ENCODE assay signal across 23 cellular contexts in the genomic region with DNA sequence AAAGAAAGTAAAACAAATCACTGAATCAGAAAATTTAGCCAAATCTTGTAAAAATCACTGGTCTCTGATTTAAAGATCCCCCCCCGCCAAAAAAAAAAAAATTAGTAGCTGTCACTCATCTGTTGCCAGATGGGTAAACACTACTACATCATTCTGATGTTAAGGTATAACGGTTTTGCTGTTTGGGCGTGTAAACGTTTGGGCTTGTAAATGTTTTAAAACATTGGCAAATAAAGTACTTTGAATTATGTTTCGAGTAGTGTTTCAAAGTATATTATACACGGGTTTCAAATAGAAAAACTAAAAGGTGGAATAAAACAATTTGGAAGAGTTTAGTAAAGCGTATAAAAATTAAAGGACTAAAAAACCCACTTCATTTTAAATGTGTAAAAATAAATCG. TPM values are rescaled to one million over a fixed set of nuclear protein-coding genes. Genes with fewer than 3 reads are reported as not detected.
DNase-seq lines count a peak whose midpoint lies in the region; ATAC-seq, FAIRE-seq and TF ChIP-seq lines count a peak whose summit lies in the region.
"Had no signal": no experiment of that assay in that cellular context is flagged by ENCODE, and none has a peak within 500 bp of the region (broad histone marks: within the 10 kb centered on the region; RNA-seq: fewer than 3 reads in every experiment).

No MANE protein-coding gene starts in this region.

- H2AK5ac ChIP-seq in H9 (ENCODE audit: insufficient read length, low read length) = no peak overlapping the region

- peak overlapping the region; percentile 77 to 97; a peak in 4 of 5 replicates for H3K4me3 Mint-ChIP-seq in H9

- no CpG with 5 or more reads among the region's 8 CpGs for WGBS in H9 (ENCODE audit: extremely low coverage, insufficient read length, low lambda C conversion rate)
- WGBS in K562 (ENCODE audit: insufficient coverage, low coverage, missing lambda C conversion rate) = 3% methylated on average over 8 of the region's 8 CpGs
- 64% methylated on average over 8 of the region's 8 CpGs for WGBS in smooth muscle cell (ENCODE audit: low lambda C conversion rate)

- H3K18ac ChIP-seq in H9 (ENCODE audit: insufficient read length, low read depth, low read length) = no peak overlapping the region

- H2BK120ac ChIP-seq in H9 (ENCODE audit: low read depth, low read length, poor library complexity, severe bottlenecking) = no peak overlapping the region

- no peak overlapping the region for H2BK20ac ChIP-seq in H9 (ENCODE audit: low read depth, low read length, poor library complexity, severe bottlenecking)

- no peak for ATAC-seq in K562
- ATAC-seq: T-cell had no signal

- H3K4me2 ChIP-seq in H9 (ENCODE audit: insufficient read depth, insufficient read length, low read length) (peak overlapping the region; percentile 64), K562 (ENCODE audit: insufficient read depth, low read length) (no peak overlapping the region), smooth muscle cell (peak overlapping the region; percentile 100)

- POLR2A ChIA-PET in K562 (lab: Yijun Ruan, JAX) = no interaction called here

- no peak overlapping the region for H3K27ac ChIP-seq in H9 (ENCODE audit: insufficient read length, low read depth, low read length)
- H3K27ac ChIP-seq in K562 (ENCODE audit: extremely low read depth, low read depth, low read length) = no peak overlapping the region
- no peak overlapping the region for H3K27ac ChIP-seq in iPS-20b (ENCODE audit: low read length)
- H3K27ac ChIP-seq in smooth muscle cell (ENCODE audit: low read depth) = no peak overlapping the region
- H3K27ac ChIP-seq: ascending aorta, heart right ventricle had no signal

- BruUV-seq in K562 (replicated peaks; lab: Mats Ljungman, UMichigan) = no TSS peak

- H3K23ac ChIP-seq in H9 (ENCODE audit: insufficient read length, low read depth, low read length) = no peak overlapping the region

- H3T11ph ChIP-seq in H9 (ENCODE audit: low read length) = no peak overlapping the region

- H4K5ac ChIP-seq in H9 (ENCODE audit: insufficient read length, low read depth, low read length) = no peak overlapping the region

- TF ChIP-seq POLR2A in K562 (conservative IDR thresholded peaks at IDR 0.05) = no peak

- intact Hi-C loops in K562 (cut with micrococcal nuclease) = no loop called here

- peaks cover 40% of the 10 kb centered on the region for H3K27me3 Mint-ChIP-seq in H9 (ENCODE audit: low read depth)

- CTCF ChIA-PET in K562 (lab: Yijun Ruan, JAX; ENCODE audit: low intra/inter-chr PET ratio) = interaction anchor here (0.6 kb wide), 1 partner anchor 1538 kb away, joined by 3 read pairs; no protein-coding TSS in a partner anchor

- H2BK12ac ChIP-seq in H9 (ENCODE audit: insufficient read length, low read depth, low read length) = no peak overlapping the region

- no peaks in the 10 kb centered on the region for H3K9me3 Mint-ChIP-seq in H9
- H3K9me3 Mint-ChIP-seq: CD4-positive, alpha-beta T cell; T-cell had no signal

- no peak overlapping the region for H3K4ac ChIP-seq in H9 (ENCODE audit: low read depth, low read length)

- DNase-seq in H9 = no peak
- no peak for DNase-seq in K562 (ENCODE audit: extremely low read depth in 1 of 4, low spot score in 3 of 4)
- DNase-seq in smooth muscle cell (lab: John Stamatoyannopoulos, UW; ENCODE audit: unreplicated experiment) = no peak
- DNase-seq in COLO829 (ENCODE audit: low spot score) = no peak
- DNase-seq in HUDEP-2 (lab: John Stamatoyannopoulos, UW; ENCODE audit: unreplicated experiment in 76 of 76) = no peak
- no peak for DNase-seq in T-helper 2 cell
- DNase-seq in NCI-H226 = no peak
- DNase-seq: activated CD4-positive, alpha-beta T cell treated with anti-CD3 and anti-CD28 coated beads, Interleukin-2, amount 50 U/mL, for 48 hours; activated naive CD4-positive, alpha-beta T cell treated with Interleukin-2 at 50 U/mL for 16 hours; CD4-positive, alpha-beta T cell; DMS79; heart right ventricle; NCI-H1105; stimulated activated CD8-positive, alpha-beta memory T cell treated with anti-CD3 and anti-CD28 coated beads, Interleukin-4, amount 100 ng/mL, for 48 hours; T-cell had no signal

- H3K4me1 Mint-ChIP-seq in H9 = peaks cover 13 to 25% of the 10 kb centered on the region in 2 experiments

- TF ChIP-seq CTCF in H9 (conservative IDR thresholded peaks at IDR 0.05) (no peak), K562 (IDR thresholded peaks at IDR 0.05 in 2 of 3, conservative IDR thresholded peaks at IDR 0.05 in 1 of 3; ENCODE audit: insufficient read depth in 2 of 3, low read depth in 1 of 3, low read length in 3 of 3) (no peak), smooth muscle cell (IDR thresholded peaks at IDR 0.05; ENCODE audit: borderline replicate concordance, insufficient read depth, poor library complexity, severe bottlenecking) (no peak)

- H3K9me3 ChIP-seq in H9 (ENCODE audit: control insufficient read depth, low read depth, low read length) = no peaks in the 10 kb centered on the region
- no peaks in the 10 kb centered on the region for H3K9me3 ChIP-seq in K562 (replicated peaks; ENCODE audit: control insufficient read depth, insufficient read depth, low read depth, low read length)
- H3K9me3 ChIP-seq in iPS-20b (ENCODE audit: insufficient read depth, low read depth, low read length) = no peaks in the 10 kb centered on the region
- no peaks in the 10 kb centered on the region for H3K9me3 ChIP-seq in smooth muscle cell (replicated peaks; ENCODE audit: low read depth)
- H3K9me3 ChIP-seq: ascending aorta, heart right ventricle had no signal

- H3K4me1 ChIP-seq in H9 (ENCODE audit: insufficient read depth, low read length) = no peaks in the 10 kb centered on the region
- peaks cover 0 to 7% of the 10 kb centered on the region in 2 experiments; a peak in 1 of 5 replicates for H3K4me1 ChIP-seq in K562 (replicated peaks in 1 of 2; ENCODE audit: control insufficient read depth in 2 of 2, insufficient read depth in 2 of 2, low read length in 2 of 2)
- H3K4me1 ChIP-seq in iPS-20b (ENCODE audit: insufficient read depth, low read length) = 0 out of 2 replicates have a peak, but pooled peaks cover 6% of the 10 kb centered on the region
- H3K4me1 ChIP-seq in smooth muscle cell (ENCODE audit: low read depth) = peaks cover 7% of the 10 kb centered on the region

- no peaks in the 10 kb centered on the region for H3F3A ChIP-seq in smooth muscle cell (ENCODE audit: low read depth)

- H2BK5ac ChIP-seq in H9 (ENCODE audit: insufficient read length, low read length) = no peak overlapping the region

- TF ChIP-seq RAD21 in K562 (CRISPR knock-in tag; conservative IDR thresholded peaks at IDR 0.05 in 1 of 2, IDR thresholded peaks at IDR 0.05 in 1 of 2) = no peak

- no peaks in the 10 kb centered on the region for H4K20me1 ChIP-seq in H9 (ENCODE audit: control insufficient read depth, insufficient read depth, insufficient read length)
- H4K20me1 ChIP-seq in K562 (replicated peaks; ENCODE audit: control insufficient read depth, insufficient read depth, low read length) = no peaks in the 10 kb centered on the region
- H4K20me1 ChIP-seq in smooth muscle cell (ENCODE audit: low read depth) = no peaks in the 10 kb centered on the region

- no peak overlapping the region for H3K27ac Mint-ChIP-seq in H9
- H3K27ac Mint-ChIP-seq: CD4-positive, alpha-beta T cell had no signal

- H4K91ac ChIP-seq in H9 (ENCODE audit: insufficient read length, low read depth, low read length) = no peak overlapping the region

- peaks cover 9% of the 10 kb centered on the region for H3K23me2 ChIP-seq in H9 (ENCODE audit: insufficient read length, low read depth, low read length, poor library complexity, severe bottlenecking)

- no peak overlapping the region for H3K14ac ChIP-seq in H9 (ENCODE audit: insufficient read depth, low read length)

- no peaks in the 10 kb centered on the region for H3K9me1 ChIP-seq in K562 (ENCODE audit: control insufficient read depth, insufficient read depth, low read length)

- no peaks in the 10 kb centered on the region for H3K79me1 ChIP-seq in H9 (ENCODE audit: insufficient read depth, low read depth, low read length, poor library complexity, severe bottlenecking)

- peaks cover 0 to 1% (median 0%) of the 10 kb centered on the region in 3 experiments; a peak in 2 of 7 replicates for H3K36me3 Mint-ChIP-seq in H9 (ENCODE audit: insufficient read depth in 1 of 3, low read depth in 3 of 3)
- H3K36me3 Mint-ChIP-seq: T-cell had no signal

- peaks cover 8% of the 10 kb centered on the region for H3K27me3 ChIP-seq in H9 (ENCODE audit: insufficient read depth, low read length)
- peaks cover 0 to 12% of the 10 kb centered on the region in 2 experiments; a peak in 1 of 5 replicates for H3K27me3 ChIP-seq in K562 (ENCODE audit: control insufficient read depth in 2 of 2, insufficient read depth in 2 of 2, low read length in 2 of 2)
- peaks cover 43% of the 10 kb centered on the region for H3K27me3 ChIP-seq in iPS-20b (ENCODE audit: insufficient read depth, low read length)
- peaks cover 46% of the 10 kb centered on the region for H3K27me3 ChIP-seq in smooth muscle cell (ENCODE audit: low read depth)

- in situ Hi-C loops in K562 (cut with MboI) = no loop called here

- H3K9ac ChIP-seq in H9 (ENCODE audit: extremely low read depth, insufficient read length, low read length) (no peak overlapping the region), K562 (ENCODE audit: insufficient read depth in 1 of 2, low read depth in 2 of 2, low read length in 2 of 2) (no peak overlapping the region), iPS-20b (ENCODE audit: low read depth, low read length) (0 out of 2 replicates have a peak overlapping the region, but pooled peaks have one; percentile 26), smooth muscle cell (ENCODE audit: low read depth) (no peak overlapping the region)

- no peak overlapping the region for H2BK15ac ChIP-seq in H9 (ENCODE audit: low read depth, low read length)

- no peak overlapping the region for H3K4me3 ChIP-seq in K562
- H3K4me3 ChIP-seq in iPS-20b (ENCODE audit: low read length) = peak overlapping the region; percentile 73
- peak overlapping the region; percentile 66 for H3K4me3 ChIP-seq in smooth muscle cell

- H3K36me3 ChIP-seq in K562 (ENCODE audit: control insufficient read depth, insufficient read depth, low read length) = no peaks in the 10 kb centered on the region
- H3K36me3 ChIP-seq in iPS-20b (ENCODE audit: insufficient read depth, low read depth, low read length) = no peaks in the 10 kb centered on the region
- no peaks in the 10 kb centered on the region for H3K36me3 ChIP-seq in smooth muscle cell (ENCODE audit: low read depth)
- H3K36me3 ChIP-seq: ascending aorta, heart right ventricle had no signal

- H4K8ac ChIP-seq in H9 (replicated peaks; ENCODE audit: insufficient read length, low read depth, low read length) = no peak overlapping the region

- no peak for TF ChIP-seq EP300 in K562 (IDR thresholded peaks at IDR 0.05; ENCODE audit: low read length)

- no peak overlapping the region for H3K56ac ChIP-seq in H9 (ENCODE audit: insufficient read length, low read depth, low read length)

- FAIRE-seq in K562 (lab: Jason Lieb, UNC) = no peak
- FAIRE-seq: keratinocyte had no signal

- H2AFZ ChIP-seq in H9 (ENCODE audit: low read length) (no peak overlapping the region), K562 (ENCODE audit: low read depth, low read length) (no peak overlapping the region), smooth muscle cell (ENCODE audit: low read depth) (no peak overlapping the region)

- no peaks in the 10 kb centered on the region for H3K79me2 ChIP-seq in H9 (ENCODE audit: insufficient read depth, low read length)
- no peaks in the 10 kb centered on the region for H3K79me2 ChIP-seq in K562 (ENCODE audit: control insufficient read depth, insufficient read depth, low read length)
- H3K79me2 ChIP-seq in smooth muscle cell (ENCODE audit: low read depth) = no peaks in the 10 kb centered on the region

RNA-seq across cellular contexts. Expression of gene TMEM229A, which starts 1.5 kb away (rescaled TPM):
- total RNA-seq in H9 (2021) (0.37 and 0.46 TPM in 2 replicates), K562 (2014; rRNA removed) (not detected in 2 replicates), K562 (2014; rRNA removed; fragmentation: Illumina TruSeq; extraction: Trizol) (not detected in 2 replicates), K562 (2015; rRNA removed; fragmentation: Illumina TruSeq; extraction: Trizol) (not detected in 2 replicates), K562 (2021) (not detected in 2 replicates), smooth muscle cell (not detected in 2 replicates)
- not detected in 2 replicates for total RNA-seq in K562 (2011; cell fraction: chromatin; rRNA removed; ENCODE audit: low replicate concordance)
- total RNA-seq in K562 (2011; cell fraction: nucleolus; rRNA removed) = not detected in 2 replicates
- total RNA-seq in K562 (2011; cell fraction: nucleoplasm; rRNA removed) = not detected in 2 replicates
- polyA plus RNA-seq in K562 (2011; rRNA removed) (not detected in 2 replicates), K562 (2014; fragmentation: Illumina TruSeq; extraction: Trizol) (not detected in 2 replicates), K562 (2014; fragmentation: Nextera tagmentation; extraction: Ambion mirVana) (not detected), K562 (2014; rRNA removed) (not detected in 2 replicates), smooth muscle cell (not detected in 2 replicates)
- not detected in 2 replicates for polyA plus RNA-seq in K562 (2011; cell fraction: cytosol; rRNA removed)
- not detected in 2 replicates for polyA plus RNA-seq in K562 (2011; cell fraction: nucleus; rRNA removed)
- polyA plus RNA-seq in K562 (2012) = not detected in 2 replicates
- polyA minus RNA-seq in K562 (2011; rRNA and poly(A)+ RNA removed) = not detected in 2 replicates
- polyA minus RNA-seq in K562 (2011; cell fraction: cytosol; rRNA and poly(A)+ RNA removed) = not detected in 2 replicates
- polyA minus RNA-seq in K562 (2011; cell fraction: nucleus; rRNA and poly(A)+ RNA removed) = not detected in 2 replicates
- total RNA-seq: ascending aorta; CD4-positive, alpha-beta T cell; chondrocyte; LHCN-M2; renal cortical epithelial cell; subcutaneous adipose tissue; T-cell had no signal
- polyA plus RNA-seq: AG04450, heart right ventricle, keratinocyte had no signal
